1 cellular context compared by ENCODE assay signal in genomic region chr3:23945653-23945902, GRCh38.
A peak's percentile ranks its signal among the peaks of the same experiment; 100 is the strongest.
TF ChIP-seq lines count a peak whose summit lies in the region.

No MANE protein-coding gene starts in this region.

TF ChIP-seq in HepG2, 621 proteins besides CTCF, POLR2A, EP300 and RAD21 (continues in another document):
- TF ChIP-seq, protein P1, sequence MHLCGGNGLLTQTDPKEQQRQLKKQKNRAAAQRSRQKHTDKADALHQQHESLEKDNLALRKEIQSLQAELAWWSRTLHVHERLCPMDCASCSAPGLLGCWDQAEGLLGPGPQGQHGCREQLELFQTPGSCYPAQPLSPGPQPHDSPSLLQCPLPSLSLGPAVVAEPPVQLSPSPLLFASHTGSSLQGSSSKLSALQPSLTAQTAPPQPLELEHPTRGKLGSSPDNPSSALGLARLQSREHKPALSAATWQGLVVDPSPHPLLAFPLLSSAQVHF (CRISPR knock-in tag; IDR thresholded peaks at IDR 0.05), result 0 out of 2 replicates have a peak, but pooled peaks have one; percentile 60
- TF ChIP-seq BRD4 (CRISPR knock-in tag; IDR thresholded peaks at IDR 0.05) (no peak), FOXO1 (CRISPR knock-in tag; IDR thresholded peaks at IDR 0.05) (peak; percentile 74; the same call in 1 of the 2 replicates), LCORL (IDR thresholded peaks at IDR 0.05) (no peak), LCORL (CRISPR knock-in tag; IDR thresholded peaks at IDR 0.05) (no peak), TGIF2 (CRISPR knock-in tag; IDR thresholded peaks at IDR 0.05) (peak; percentile 55; the same call in 1 of the 2 replicates), ZC3H13 (CRISPR knock-in tag; IDR thresholded peaks at IDR 0.05) (0 out of 2 replicates have a peak, but pooled peaks have one; percentile 41), SSRP1 (CRISPR knock-in tag; IDR thresholded peaks at IDR 0.05) (no peak), RBFOX2 (IDR thresholded peaks at IDR 0.05; ENCODE audit: low read depth, low read length) (peak; percentile 82), FOXP1 (IDR thresholded peaks at IDR 0.05) (no peak), FOXP1 (CRISPR knock-in tag; IDR thresholded peaks at IDR 0.05) (0 out of 2 replicates have a peak, but pooled peaks have one; percentile 20), ZNF557 (CRISPR knock-in tag; IDR thresholded peaks at IDR 0.05) (0 out of 2 replicates have a peak, but pooled peaks have one; percentile 16), ZNF558 (CRISPR knock-in tag; IDR thresholded peaks at IDR 0.05; ENCODE audit: borderline replicate concordance) (peak; percentile 33; the same call in 1 of the 2 replicates), FOXK1 (CRISPR knock-in tag; IDR thresholded peaks at IDR 0.05; ENCODE audit: borderline replicate concordance, low read depth) (peak; percentile 99), MTF2 (CRISPR knock-in tag; IDR thresholded peaks at IDR 0.05; ENCODE audit: borderline replicate concordance) (no peak), ZNF784 (CRISPR knock-in tag; IDR thresholded peaks at IDR 0.05; ENCODE audit: borderline replicate concordance) (no peak), SIN3A (IDR thresholded peaks at IDR 0.05; ENCODE audit: borderline replicate concordance, low read depth, low read length) (0 out of 2 replicates have a peak, but pooled peaks have one; percentile 70), HNF4G (IDR thresholded peaks at IDR 0.05; ENCODE audit: borderline replicate concordance, low read depth, low read length) (peak; percentile 8; the same call in 1 of the 2 replicates), HNF4G (CRISPR knock-in tag; IDR thresholded peaks at IDR 0.05; ENCODE audit: borderline replicate concordance, low read depth) (no peak), ZBTB3 (CRISPR knock-in tag; IDR thresholded peaks at IDR 0.05; ENCODE audit: borderline replicate concordance, low read depth) (no peak), U2AF1 (optimal IDR thresholded peaks at IDR 0.05; ENCODE audit: low read depth, low read length) (no peak), NPAS2 (CRISPR knock-in tag; IDR thresholded peaks at IDR 0.05; ENCODE audit: borderline replicate concordance) (no peak), TSC22D2 (CRISPR knock-in tag; IDR thresholded peaks at IDR 0.05; ENCODE audit: borderline replicate concordance) (peak; percentile 64; the same call in 1 of the 2 replicates), ZNF34 (CRISPR knock-in tag; IDR thresholded peaks at IDR 0.05; ENCODE audit: borderline replicate concordance) (no peak), NONO (IDR thresholded peaks at IDR 0.05) (no peak), NONO (CRISPR knock-in tag; conservative IDR thresholded peaks at IDR 0.05) (peak; percentile 60), THAP11 (CRISPR knock-in tag; IDR thresholded peaks at IDR 0.05) (no peak), ZNF674 (CRISPR knock-in tag; IDR thresholded peaks at IDR 0.05; ENCODE audit: low read depth) (peak; percentile 83; the same call in 1 of the 2 replicates), IRX3 (CRISPR knock-in tag; IDR thresholded peaks at IDR 0.05; ENCODE audit: borderline replicate concordance, low read depth) (peak; percentile 12; the same call in 1 of the 2 replicates), POLR2G (IDR thresholded peaks at IDR 0.05; ENCODE audit: low read depth, low read length) (0 out of 2 replicates have a peak, but pooled peaks have one; percentile 15), ZNF20 (CRISPR knock-in tag; IDR thresholded peaks at IDR 0.05) (no peak), SNAPC2 (CRISPR knock-in tag; IDR thresholded peaks at IDR 0.05) (no peak), KLF6 (CRISPR knock-in tag; IDR thresholded peaks at IDR 0.05) (0 out of 2 replicates have a peak, but pooled peaks have one; percentile 36), DRAP1 (CRISPR knock-in tag; IDR thresholded peaks at IDR 0.05) (no peak), ZNF780A (CRISPR knock-in tag; IDR thresholded peaks at IDR 0.05) (peak; percentile 59; the same call in 1 of the 2 replicates), ZNF790 (CRISPR knock-in tag; IDR thresholded peaks at IDR 0.05; ENCODE audit: borderline replicate concordance) (peak; percentile 62; the same call in 1 of the 2 replicates), ZNF609 (CRISPR knock-in tag; IDR thresholded peaks at IDR 0.05; ENCODE audit: borderline replicate concordance) (no peak), ZBTB1 (CRISPR knock-in tag; IDR thresholded peaks at IDR 0.05; ENCODE audit: borderline replicate concordance) (no peak), POGK (CRISPR knock-in tag; conservative IDR thresholded peaks at IDR 0.05) (peak; percentile 55; the same call in 1 of the 2 replicates), ATF2 (CRISPR knock-in tag; IDR thresholded peaks at IDR 0.05) (0 out of 2 replicates have a peak, but pooled peaks have one; percentile 86), JDP2 (CRISPR knock-in tag; IDR thresholded peaks at IDR 0.05; ENCODE audit: borderline replicate concordance) (peak; percentile 74; the same call in 1 of the 2 replicates), ZNF792 (CRISPR knock-in tag; IDR thresholded peaks at IDR 0.05) (no peak; the same call in 1 of the 2 replicates), ATF4 (CRISPR knock-in tag; IDR thresholded peaks at IDR 0.05) (peak in 1 of 2 experiments; percentile 78; a peak in 2 of 4 replicates), MAFG (CRISPR knock-in tag; IDR thresholded peaks at IDR 0.05) (no peak), MTA3 (CRISPR knock-in tag; IDR thresholded peaks at IDR 0.05) (no peak), ZNF562 (CRISPR knock-in tag; IDR thresholded peaks at IDR 0.05; ENCODE audit: borderline replicate concordance) (peak; percentile 89), ZNF850 (CRISPR knock-in tag; conservative IDR thresholded peaks at IDR 0.05) (no peak)
- TF ChIP-seq, protein P2, sequence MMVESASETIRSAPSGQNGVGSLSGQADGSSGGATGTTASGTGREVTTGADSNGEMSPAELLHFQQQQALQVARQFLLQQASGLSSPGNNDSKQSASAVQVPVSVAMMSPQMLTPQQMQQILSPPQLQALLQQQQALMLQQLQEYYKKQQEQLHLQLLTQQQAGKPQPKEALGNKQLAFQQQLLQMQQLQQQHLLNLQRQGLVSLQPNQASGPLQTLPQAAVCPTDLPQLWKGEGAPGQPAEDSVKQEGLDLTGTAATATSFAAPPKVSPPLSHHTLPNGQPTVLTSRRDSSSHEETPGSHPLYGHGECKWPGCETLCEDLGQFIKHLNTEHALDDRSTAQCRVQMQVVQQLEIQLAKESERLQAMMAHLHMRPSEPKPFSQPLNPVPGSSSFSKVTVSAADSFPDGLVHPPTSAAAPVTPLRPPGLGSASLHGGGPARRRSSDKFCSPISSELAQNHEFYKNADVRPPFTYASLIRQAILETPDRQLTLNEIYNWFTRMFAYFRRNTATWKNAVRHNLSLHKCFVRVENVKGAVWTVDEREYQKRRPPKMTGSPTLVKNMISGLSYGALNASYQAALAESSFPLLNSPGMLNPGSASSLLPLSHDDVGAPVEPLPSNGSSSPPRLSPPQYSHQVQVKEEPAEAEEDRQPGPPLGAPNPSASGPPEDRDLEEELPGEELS (CRISPR knock-in tag; IDR thresholded peaks at IDR 0.05), result no peak
- TF ChIP-seq, protein P3, sequence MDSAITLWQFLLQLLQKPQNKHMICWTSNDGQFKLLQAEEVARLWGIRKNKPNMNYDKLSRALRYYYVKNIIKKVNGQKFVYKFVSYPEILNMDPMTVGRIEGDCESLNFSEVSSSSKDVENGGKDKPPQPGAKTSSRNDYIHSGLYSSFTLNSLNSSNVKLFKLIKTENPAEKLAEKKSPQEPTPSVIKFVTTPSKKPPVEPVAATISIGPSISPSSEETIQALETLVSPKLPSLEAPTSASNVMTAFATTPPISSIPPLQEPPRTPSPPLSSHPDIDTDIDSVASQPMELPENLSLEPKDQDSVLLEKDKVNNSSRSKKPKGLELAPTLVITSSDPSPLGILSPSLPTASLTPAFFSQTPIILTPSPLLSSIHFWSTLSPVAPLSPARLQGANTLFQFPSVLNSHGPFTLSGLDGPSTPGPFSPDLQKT (CRISPR knock-in tag; IDR thresholded peaks at IDR 0.05; ENCODE audit: borderline replicate concordance), result no peak
